In the genomic region with DNA sequence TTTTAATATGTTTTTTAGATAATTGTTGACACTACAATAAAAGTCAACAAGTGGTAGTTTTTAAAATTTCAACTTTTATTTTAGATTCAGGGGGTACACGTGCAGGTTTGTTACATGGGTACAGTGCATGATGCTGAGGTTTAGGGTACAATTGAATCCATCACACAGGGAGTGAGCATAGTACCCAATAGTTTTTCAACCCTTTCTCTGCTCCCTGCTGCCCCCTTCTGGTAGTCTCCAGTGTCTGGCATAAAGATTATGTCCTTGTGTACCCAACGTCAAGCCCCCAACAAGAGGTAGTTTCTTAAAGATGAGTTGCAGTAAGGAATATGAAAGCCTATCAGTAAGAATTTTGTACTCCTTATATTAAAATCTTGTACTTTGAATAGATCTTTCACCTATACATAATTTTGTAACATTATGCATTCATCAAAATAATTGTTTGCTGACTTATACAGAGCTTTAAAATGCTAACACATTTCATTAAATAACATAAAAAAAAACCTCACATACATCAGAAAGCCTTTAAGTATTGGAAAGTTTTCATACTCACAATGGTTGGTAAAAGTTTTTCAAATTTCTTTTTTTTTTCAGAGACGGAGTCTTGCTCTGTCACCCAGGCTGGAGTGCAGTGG, we compare ENCODE assay signal across 8 cellular contexts. TPM values are rescaled to one million over a fixed set of nuclear protein-coding genes. Genes with fewer than 3 reads are reported as not detected.
DNase-seq lines count a peak whose midpoint lies in the region; ATAC-seq and TF ChIP-seq lines count a peak whose summit lies in the region.

No MANE protein-coding gene starts in this region.

- peak; percentile 81 for ATAC-seq in GM19397 (IDR thresholded peaks at IDR 0.05; ENCODE audit: unreplicated experiment)
- ATAC-seq in HG03135 (IDR thresholded peaks at IDR 0.05; ENCODE audit: unreplicated experiment): no peak

- no peaks in the 10 kb centered on the region for H4K20me1 ChIP-seq in Karpas-422 (ENCODE audit: insufficient read depth, low read depth, low read length)

- no peaks in the 10 kb centered on the region for H3K36me3 ChIP-seq in CD8-positive, alpha-beta memory T cell (ENCODE audit: insufficient read depth, low read length)
- H3K36me3 ChIP-seq in Karpas-422 (ENCODE audit: insufficient read depth, low read length): no peaks in the 10 kb centered on the region
- no peaks in the 10 kb centered on the region for H3K36me3 ChIP-seq in right atrium auricular region

- peaks cover 4 to 11% (median 4%) of the 10 kb centered on the region in 3 donors for H3K4me1 Mint-ChIP-seq in CD8-positive, alpha-beta memory T cell

- no peaks in the 10 kb centered on the region for H3K9me3 Mint-ChIP-seq in CD8-positive, alpha-beta memory T cell

- H3K4me2 ChIP-seq in Karpas-422 (ENCODE audit: low read depth, low read length, poor library complexity, severe bottlenecking): no peak overlapping the region

- TF ChIP-seq CTCF in right atrium auricular region (IDR thresholded peaks at IDR 0.05): peak; percentile 41 to 76

- no peaks in the 10 kb centered on the region for H3K79me2 ChIP-seq in Karpas-422 (ENCODE audit: low read length)

- H3K9me2 ChIP-seq in Karpas-422 (replicated peaks; ENCODE audit: insufficient read depth, low read length): no peaks in the 10 kb centered on the region

- POLR2A ChIA-PET in CD8-positive, alpha-beta memory T cell (lab: Charles Lee): no interaction called here

- no peak overlapping the region for H2AFZ ChIP-seq in Karpas-422 (ENCODE audit: low read length)

- CTCF ChIA-PET in CD8-positive, alpha-beta memory T cell (lab: Charles Lee): interaction anchor here (0.6 to 6.3 kb wide), 4 partner anchors 8 to 21 kb away, joined by 3 to 31 read pairs (median 6); partner anchors contain the start of gene BRMS1L

- no peak overlapping the region for H3K4me3 Mint-ChIP-seq in CD8-positive, alpha-beta memory T cell

- H3K27me3 ChIP-seq in CD8-positive, alpha-beta memory T cell (ENCODE audit: insufficient read depth, low read length, poor library complexity, severe bottlenecking): no peaks in the 10 kb centered on the region
- H3K27me3 ChIP-seq in Karpas-422 (ENCODE audit: low read length): no peaks in the 10 kb centered on the region
- no peaks in the 10 kb centered on the region for H3K27me3 ChIP-seq in right atrium auricular region

- H3K4me3 ChIP-seq in CD8-positive, alpha-beta memory T cell (ENCODE audit: low read length): no peak overlapping the region
- H3K4me3 ChIP-seq in Karpas-422 (ENCODE audit: low read length) (no peak overlapping the region), right atrium auricular region (no peak overlapping the region)

- no peaks in the 10 kb centered on the region for H3K9me3 ChIP-seq in CD8-positive, alpha-beta memory T cell (ENCODE audit: low read length)
- H3K9me3 ChIP-seq in Karpas-422 (ENCODE audit: low read length): no peaks in the 10 kb centered on the region
- H3K9me3 ChIP-seq in right atrium auricular region: no peaks in the 10 kb centered on the region

- peaks cover 0 to 2% of the 10 kb centered on the region in 2 donors for H3K27me3 Mint-ChIP-seq in CD8-positive, alpha-beta memory T cell

- H3K27ac ChIP-seq in CD8-positive, alpha-beta memory T cell (ENCODE audit: low read depth, low read length): no peak overlapping the region
- H3K27ac ChIP-seq in Karpas-422 (ENCODE audit: low read length) (no peak overlapping the region), right atrium auricular region (no peak overlapping the region)

- no peaks in the 10 kb centered on the region for H3K4me1 ChIP-seq in CD8-positive, alpha-beta memory T cell (ENCODE audit: insufficient read depth, low read length)
- peaks cover 2% of the 10 kb centered on the region; the same call in 1 of the 2 replicates for H3K4me1 ChIP-seq in Karpas-422 (ENCODE audit: low read length)
- no peaks in the 10 kb centered on the region for H3K4me1 ChIP-seq in right atrium auricular region

- peak; percentile 64 to 83 (median 72) for DNase-seq in CD8-positive, alpha-beta memory T cell
- DNase-seq in Karpas-422 (peak; percentile 95), SIG-M5 treated with dmso at 0.1 percent for 504 hours (lab: John Stamatoyannopoulos, UW; ENCODE audit: unreplicated experiment) (peak; percentile 71), right atrium auricular region (ENCODE audit: low spot score) (no peak)
- peak; percentile 90 for DNase-seq in activated effector memory CD4-positive, alpha-beta T cell treated with anti-CD3 and anti-CD28 coated beads, Interleukin-2, amount 50 U/mL, for 16 hours
- DNase-seq in stimulated activated CD4-positive, alpha-beta T cell treated with anti-CD3 and anti-CD28 coated beads, Interleukin-12 subunit alpha, Interleukin-12 subunit beta, amount 100 ng/mL, for 48 hours (ENCODE audit: low read depth in 2 of 3, low spot score in 1 of 3): peak; percentile 59 to 91 (median 76)

- peaks cover 0 to 3% (median 0%) of the 10 kb centered on the region in 3 donors for H3K36me3 Mint-ChIP-seq in CD8-positive, alpha-beta memory T cell

- H3K27ac Mint-ChIP-seq in CD8-positive, alpha-beta memory T cell: peak overlapping the region in 2 of 8 donors; percentile 18 to 49

- no peak overlapping the region for H3K9ac ChIP-seq in Karpas-422 (ENCODE audit: low read length)

RNA-seq across cellular contexts. Expression of gene RALGAPA1, which starts 5.4 kb away (rescaled TPM):
- 10 to 100 TPM; 28.2 to 37.9 TPM for total RNA-seq in CD8-positive, alpha-beta memory T cell
- 29.3 TPM for polyA plus RNA-seq in CD8-positive, alpha-beta memory T cell
- total RNA-seq in Karpas-422 (2014; rRNA removed; shearing (Covaris generic); ENCODE audit: low replicate concordance): 54.3 and 138 TPM in 2 replicates
- total RNA-seq in right atrium auricular region: 10 to 100 TPM; 26.9 to 29.6 TPM

RNA-seq across cellular contexts. Expression of gene BRMS1L, which starts 11.7 kb away (rescaled TPM):
- 10 to 100 TPM in 1 of 2 experiments, 1 to 10 TPM in 1; 7.9 to 10.0 TPM for total RNA-seq in CD8-positive, alpha-beta memory T cell
- 4.0 TPM for polyA plus RNA-seq in CD8-positive, alpha-beta memory T cell
- total RNA-seq in Karpas-422 (2014; rRNA removed; shearing (Covaris generic); ENCODE audit: low replicate concordance): 22.7 and 24.2 TPM in 2 replicates
- total RNA-seq in right atrium auricular region: 10 to 100 TPM in 1 of 2 donors, 1 to 10 TPM in 1; 5.5 to 10.2 TPM
